26 cellular contexts compared by ENCODE assay signal in the genomic region with DNA sequence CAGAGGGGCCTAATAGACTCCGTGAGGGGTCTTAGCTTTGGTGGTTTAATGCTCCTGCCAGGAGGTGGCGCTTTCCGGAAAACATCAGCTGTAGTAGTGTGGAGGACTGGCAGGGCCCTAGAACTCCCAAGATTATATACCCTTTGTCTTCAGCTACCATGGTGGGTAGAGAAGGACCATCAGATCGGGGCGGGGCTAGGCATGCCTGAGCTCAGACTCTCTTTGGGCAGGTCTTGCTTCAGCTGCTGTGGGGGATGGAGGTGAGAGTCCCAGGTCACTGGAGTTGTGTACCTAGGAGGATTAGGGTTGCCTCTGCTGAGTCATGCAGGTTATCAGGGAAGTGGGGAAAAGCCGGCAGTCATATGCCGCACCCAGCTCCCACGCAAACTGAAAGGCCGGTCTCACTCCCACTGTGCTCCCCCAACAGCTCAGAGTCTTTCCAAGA.
DNase-seq lines count a peak whose midpoint lies in the region; FAIRE-seq and TF ChIP-seq lines count a peak whose summit lies in the region.
"Had no signal": no experiment of that assay in that cellular context is flagged by ENCODE, and none has a peak within 500 bp of the region (broad histone marks: within the 10 kb centered on the region; RNA-seq: fewer than 3 reads in every experiment).

No MANE protein-coding gene starts in this region.

- H3K9me3 ChIP-seq in HUES64 (ENCODE audit: insufficient read depth, low read depth, low read length), result no peaks in the 10 kb centered on the region
- H3K9me3 ChIP-seq: body of pancreas, pancreas, sigmoid colon had no signal

- in situ Hi-C loops in brain microvascular endothelial cell (cut with HindIII; ENCODE audit: low pct_ligation_motif_present, low sequenced_read_pairs), result no loop called here

- intact Hi-C loops in Calu3 (cut with micrococcal nuclease; ENCODE audit: unreplicated experiment), result no loop called here

- H3K27me3 ChIP-seq in HUES64 (ENCODE audit: insufficient read depth, low read length), result no peaks in the 10 kb centered on the region
- no peaks in the 10 kb centered on the region for H3K27me3 ChIP-seq in brain microvascular endothelial cell (replicated peaks)
- H3K27me3 ChIP-seq: body of pancreas, pancreas, sigmoid colon had no signal

- CTCF ChIA-PET in Calu3 (lab: Charles Lee), result no interaction called here

- no peak for TF ChIP-seq POLR2A in GM12892 (IDR thresholded peaks at IDR 0.05; ENCODE audit: low read depth, low read length)

- H3K4me3 Mint-ChIP-seq in Calu3 (ENCODE audit: low read depth, unreplicated experiment), result no peak overlapping the region
- H3K4me3 Mint-ChIP-seq: activated naive CD8-positive, alpha-beta T cell treated with anti-CD3 and anti-CD28 coated beads, Interleukin-2, amount 50 U/mL, for 24 hours; naive thymus-derived CD8-positive, alpha-beta T cell; stimulated activated memory B cell treated with anti-CD40 and anti-IgM and Interleukin-4, amounts not matched to agents 10 μg/mL and 1 μg/mL and 100 μg/mL, for 72 hours had no signal

- peak overlapping the region; percentile 70 for H3K27ac Mint-ChIP-seq in Calu3 (ENCODE audit: unreplicated experiment)
- H3K27ac Mint-ChIP-seq: activated naive CD8-positive, alpha-beta T cell treated with anti-CD3 and anti-CD28 coated beads, Interleukin-2, amount 50 U/mL, for 24 hours; stimulated activated memory B cell treated with anti-CD40 and anti-IgM and Interleukin-4, amounts not matched to agents 10 μg/mL and 1 μg/mL and 100 μg/mL, for 72 hours had no signal

- H3K4me1 Mint-ChIP-seq in Calu3 (ENCODE audit: low read depth, unreplicated experiment), result peaks cover 11% of the 10 kb centered on the region
- H3K4me1 Mint-ChIP-seq: stimulated activated memory B cell treated with anti-CD40 and anti-IgM and Interleukin-4, amounts not matched to agents 10 μg/mL and 1 μg/mL and 100 μg/mL, for 72 hours had no signal

- BruUV-seq in Calu3 (replicated peaks; lab: Mats Ljungman, UMichigan), result no TSS peak

- H3K27ac ChIP-seq in HUES64 (ENCODE audit: low read depth, low read length) (peak overlapping the region; percentile 30; the same call in 1 of the 2 replicates), brain microvascular endothelial cell (no peak overlapping the region)
- H3K27ac ChIP-seq: body of pancreas, coronary artery, pancreas, PC-9, sigmoid colon had no signal

- WGBS in HUES64, result 81% methylated on average over 9 of the region's 9 CpGs

- no peak overlapping the region for H3K4me3 ChIP-seq in HUES64 (ENCODE audit: low read length)
- no peak overlapping the region for H3K4me3 ChIP-seq in brain microvascular endothelial cell (ENCODE audit: low read depth, low read length)
- H3K4me3 ChIP-seq: body of pancreas, coronary artery, pancreas, PC-9, sigmoid colon had no signal

- no peak for DNase-seq in Calu3
- DNase-seq in brain microvascular endothelial cell, result no peak
- DNase-seq in iPS-NIHi7 (ENCODE audit: extremely low spot score), result peak; percentile 56
- no peak for DNase-seq in GM12892 (ENCODE audit: insufficient read length)
- no peak for DNase-seq in stimulated activated CD4-positive, alpha-beta T cell treated with anti-CD3 and anti-CD28 coated beads, Interleukin-4, amount 100 ng/mL, for 1 hour
- DNase-seq in activated gamma-delta T cell treated with Interleukin-2 at 50 U/mL for 16 hours, result no peak
- DNase-seq in NCI-H2107 (lab: John Stamatoyannopoulos, UW), result no peak
- DNase-seq: activated CD8-positive, alpha-beta memory T cell treated with anti-CD3 and anti-CD28 coated beads, Interleukin-2, amount 50 U/mL, for 4 hours; activated naive CD8-positive, alpha-beta T cell treated with anti-CD3 and anti-CD28 coated beads, Interleukin-2, amount 50 U/mL, for 24 hours; body of pancreas; C1 segment of cervical spinal cord; GOT3; hippocampal formation; MM.1S; naive thymus-derived CD8-positive, alpha-beta T cell; NCI-H1694; NCI-H774; pancreas; SHP77 treated with DMSO at 0.1 percent for 48 hours; sigmoid colon had no signal

- H3K4me1 ChIP-seq in HUES64 (ENCODE audit: insufficient read depth, low read length), result 0 out of 2 replicates have a peak, but pooled peaks cover 6% of the 10 kb centered on the region
- H3K4me1 ChIP-seq: body of pancreas, pancreas, sigmoid colon had no signal

- TF ChIP-seq CTCF in Calu3 (IDR thresholded peaks at IDR 0.05; ENCODE audit: unreplicated experiment) (no peak), brain microvascular endothelial cell (IDR thresholded peaks at IDR 0.05; ENCODE audit: low read depth, low read length, missing control alignments) (peak; percentile 5)

- no peak for FAIRE-seq in GM12892 (lab: Jason Lieb, UNC)
- FAIRE-seq: D721Med, GM19239, pancreas had no signal

- H3K36me3 ChIP-seq in HUES64 (ENCODE audit: insufficient read depth, low read length), result no peaks in the 10 kb centered on the region
- no peaks in the 10 kb centered on the region for H3K36me3 ChIP-seq in brain microvascular endothelial cell (replicated peaks)
- H3K36me3 ChIP-seq: pancreas, sigmoid colon had no signal

- no peaks in the 10 kb centered on the region for H3K36me3 Mint-ChIP-seq in Calu3 (ENCODE audit: insufficient read depth, unreplicated experiment)
- H3K36me3 Mint-ChIP-seq: stimulated activated memory B cell treated with anti-CD40 and anti-IgM and Interleukin-4, amounts not matched to agents 10 μg/mL and 1 μg/mL and 100 μg/mL, for 72 hours had no signal

- H3K27me3 Mint-ChIP-seq in Calu3 (ENCODE audit: unreplicated experiment), result no peaks in the 10 kb centered on the region
- H3K27me3 Mint-ChIP-seq: activated naive CD8-positive, alpha-beta T cell treated with anti-CD3 and anti-CD28 coated beads, Interleukin-2, amount 50 U/mL, for 24 hours; naive thymus-derived CD8-positive, alpha-beta T cell; stimulated activated memory B cell treated with anti-CD40 and anti-IgM and Interleukin-4, amounts not matched to agents 10 μg/mL and 1 μg/mL and 100 μg/mL, for 72 hours had no signal

- peaks cover 7% of the 10 kb centered on the region for H3K9me3 Mint-ChIP-seq in Calu3 (ENCODE audit: low read depth, unreplicated experiment)
- H3K9me3 Mint-ChIP-seq: activated naive CD8-positive, alpha-beta T cell treated with anti-CD3 and anti-CD28 coated beads, Interleukin-2, amount 50 U/mL, for 24 hours had no signal

- no peak overlapping the region for H3K9ac ChIP-seq in HUES64 (ENCODE audit: low read depth, low read length)
